ENCODE assay signal across 12 cellular contexts in the genomic region with DNA sequence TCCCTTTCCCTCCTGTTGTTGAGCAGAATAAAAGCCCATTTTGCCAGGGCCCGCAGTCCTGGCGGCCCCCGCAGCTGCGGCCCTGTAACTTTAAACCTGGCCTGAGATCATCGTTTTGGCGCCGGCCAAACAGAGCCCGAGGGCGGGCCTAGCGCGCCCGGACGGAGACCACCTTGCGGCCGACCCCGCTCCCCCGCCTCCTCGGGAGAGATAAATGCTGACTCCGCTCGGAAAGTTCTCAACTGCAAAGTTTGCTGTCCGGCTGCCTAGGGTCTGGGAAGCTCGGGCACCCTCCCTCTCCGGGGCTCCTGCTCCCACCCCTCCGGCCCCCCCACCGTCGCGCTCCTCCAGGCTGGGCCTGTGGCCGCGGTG. TPM values are rescaled to one million over a fixed set of nuclear protein-coding genes. Genes with fewer than 3 reads are reported as not detected.
DNase-seq lines count a peak whose midpoint lies in the region; ATAC-seq, FAIRE-seq and TF ChIP-seq lines count a peak whose summit lies in the region.
"Had no signal": no experiment of that assay in that cellular context is flagged by ENCODE, and none has a peak within 500 bp of the region (broad histone marks: within the 10 kb centered on the region; RNA-seq: fewer than 3 reads in every experiment).

A gene with protein sequence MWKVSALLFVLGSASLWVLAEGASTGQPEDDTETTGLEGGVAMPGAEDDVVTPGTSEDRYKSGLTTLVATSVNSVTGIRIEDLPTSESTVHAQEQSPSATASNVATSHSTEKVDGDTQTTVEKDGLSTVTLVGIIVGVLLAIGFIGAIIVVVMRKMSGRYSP (plus strand): TSS at position 241 of the 372 bp plus-strand sequence. CDS start 202 bp downstream, outside the sequence.

- H3K9ac ChIP-seq in trophoblast cell (ENCODE audit: low read length) (peak within 1 kb of the TSS; percentile 39), HepG2 (ENCODE audit: insufficient read depth, low read depth, low read length) (no peak within 1 kb of the TSS)

- no peak for TF ChIP-seq RAD21 in HepG2 (CRISPR knock-in tag; IDR thresholded peaks at IDR 0.05)

- peak within 1 kb of the TSS; percentile 76 for H3K27ac Mint-ChIP-seq in Caco-2 (ENCODE audit: unreplicated experiment)
- no peak within 1 kb of the TSS for H3K27ac Mint-ChIP-seq in activated CD4-positive, alpha-beta T cell treated with anti-CD3 and anti-CD28 coated beads for 36 hours
- H3K27ac Mint-ChIP-seq: activated T-cell treated with anti-CD3 and anti-CD28 coated beads, Interleukin-2, amount 50 U/mL, for 72 hours; memory B cell; stimulated activated naive CD8-positive, alpha-beta T cell treated with anti-CD3 and anti-CD28 coated beads, Interleukin-15, amount 100 ng/mL, for 72 hours had no signal

- no peaks in the 10 kb centered on the region for H3K27me3 ChIP-seq in Caco-2 (replicated peaks; ENCODE audit: control insufficient read depth, insufficient read depth, low read length)
- H3K27me3 ChIP-seq in breast epithelium: peaks cover 0 to 27% of the 10 kb centered on the region in 2 donors
- H3K27me3 ChIP-seq in right cardiac atrium (ENCODE audit: control insufficient read depth, insufficient read depth): no peaks in the 10 kb centered on the region
- no peaks in the 10 kb centered on the region for H3K27me3 ChIP-seq in trophoblast cell (ENCODE audit: insufficient read depth, low read length)
- H3K27me3 ChIP-seq in HepG2 (ENCODE audit: control insufficient read depth in 1 of 2, insufficient read depth in 2 of 2, low read length in 2 of 2): peaks cover 3 to 80% of the 10 kb centered on the region in 2 experiments; a peak in 3 of 5 replicates
- H3K27me3 ChIP-seq: BE2C had no signal

- H4K91ac ChIP-seq in trophoblast cell (ENCODE audit: low read depth, low read length): peak within 1 kb of the TSS; percentile 56

- BruUV-seq in Caco-2 (replicated peaks; lab: Mats Ljungman, UMichigan): no TSS peak
- BruUV-seq in HepG2 (replicated peaks; lab: Mats Ljungman, UMichigan): no TSS peak

- no peaks in the 10 kb centered on the region for H3K36me3 Mint-ChIP-seq in Caco-2 (ENCODE audit: insufficient read depth, unreplicated experiment)
- no peaks in the 10 kb centered on the region for H3K36me3 Mint-ChIP-seq in activated CD4-positive, alpha-beta T cell treated with anti-CD3 and anti-CD28 coated beads for 36 hours (ENCODE audit: low read depth)
- H3K36me3 Mint-ChIP-seq: memory B cell had no signal

- peaks cover 7% of the 10 kb centered on the region for H3K79me2 ChIP-seq in trophoblast cell (ENCODE audit: control insufficient read depth, insufficient read depth, low read length, poor library complexity)
- no peaks in the 10 kb centered on the region for H3K79me2 ChIP-seq in HepG2 (ENCODE audit: insufficient read depth, low read length)

- H3K4me2 ChIP-seq in trophoblast cell (ENCODE audit: low read length) (peak within 1 kb of the TSS; percentile 81), HepG2 (ENCODE audit: low read depth, low read length) (no peak within 1 kb of the TSS)

- peak within 1 kb of the TSS; percentile 42 for H2BK12ac ChIP-seq in trophoblast cell (ENCODE audit: low read length)

- FAIRE-seq in HepG2 (lab: Jason Lieb, UNC): no peak

- peak within 1 kb of the TSS; percentile 28 for H2AFZ ChIP-seq in trophoblast cell (ENCODE audit: insufficient read depth, low read length, poor library complexity)
- no peak within 1 kb of the TSS for H2AFZ ChIP-seq in HepG2 (ENCODE audit: low read length)

- H2BK120ac ChIP-seq in trophoblast cell (ENCODE audit: insufficient read depth, low read length, poor library complexity): peak within 1 kb of the TSS; percentile 49

- peak within 1 kb of the TSS; percentile 5 for H3K18ac ChIP-seq in trophoblast cell (ENCODE audit: low read length)

- H3K4me3 ChIP-seq in Caco-2 (ENCODE audit: low read depth, low read length): no peak within 1 kb of the TSS
- H3K4me3 ChIP-seq in breast epithelium: peak within 1 kb of the TSS; percentile 55 to 80 (median 62)
- peak within 1 kb of the TSS; percentile 44 for H3K4me3 ChIP-seq in right cardiac atrium (ENCODE audit: low read length)
- peak within 1 kb of the TSS; percentile 77 for H3K4me3 ChIP-seq in trophoblast cell (ENCODE audit: low read depth, low read length)
- no peak within 1 kb of the TSS for H3K4me3 ChIP-seq in HepG2 (replicated peaks in 1 of 3; ENCODE audit: insufficient read depth in 1 of 3, low read depth in 2 of 3, low read length in 3 of 3)

- TF ChIP-seq EP300 in HepG2 (IDR thresholded peaks at IDR 0.05; ENCODE audit: low read depth in 2 of 2, low read length in 2 of 2): no peak
- TF ChIP-seq EP300 in HepG2 (CRISPR knock-in tag; IDR thresholded peaks at IDR 0.05; ENCODE audit: borderline replicate concordance): no peak

- peaks cover 13% of the 10 kb centered on the region for H3K4me1 ChIP-seq in Caco-2
- H3K4me1 ChIP-seq in breast epithelium: no peaks in the 10 kb centered on the region
- H3K4me1 ChIP-seq in right cardiac atrium (ENCODE audit: control insufficient read depth, insufficient read depth, low read length): no peaks in the 10 kb centered on the region
- H3K4me1 ChIP-seq in trophoblast cell (ENCODE audit: control insufficient read depth in 1 of 2, insufficient read depth in 2 of 2, low read length in 2 of 2): peaks cover 14 to 17% of the 10 kb centered on the region in 2 experiments
- no peaks in the 10 kb centered on the region for H3K4me1 ChIP-seq in HepG2 (ENCODE audit: insufficient read depth, low read length)
- H3K4me1 ChIP-seq: BE2C had no signal

- H3K9me3 Mint-ChIP-seq in Caco-2 (ENCODE audit: unreplicated experiment): no peaks in the 10 kb centered on the region
- no peaks in the 10 kb centered on the region for H3K9me3 Mint-ChIP-seq in activated CD4-positive, alpha-beta T cell treated with anti-CD3 and anti-CD28 coated beads for 36 hours (ENCODE audit: low read depth)
- H3K9me3 Mint-ChIP-seq: activated T-cell treated with anti-CD3 and anti-CD28 coated beads, Interleukin-2, amount 50 U/mL, for 72 hours; memory B cell; stimulated activated naive CD8-positive, alpha-beta T cell treated with anti-CD3 and anti-CD28 coated beads, Interleukin-15, amount 100 ng/mL, for 72 hours had no signal

- peaks cover 13% of the 10 kb centered on the region for H3K79me1 ChIP-seq in trophoblast cell (ENCODE audit: low read length)

- peak within 1 kb of the TSS; percentile 49 for H3K4ac ChIP-seq in trophoblast cell (ENCODE audit: low read depth, low read length)

- H3K36me3 ChIP-seq in Caco-2 (ENCODE audit: control insufficient read depth, insufficient read depth, low read length): no peaks in the 10 kb centered on the region
- no peaks in the 10 kb centered on the region for H3K36me3 ChIP-seq in breast epithelium
- no peaks in the 10 kb centered on the region for H3K36me3 ChIP-seq in trophoblast cell (ENCODE audit: control insufficient read depth in 1 of 2, insufficient read depth in 2 of 2, low read length in 2 of 2)
- H3K36me3 ChIP-seq in HepG2 (replicated peaks in 1 of 2; ENCODE audit: control insufficient read depth in 1 of 2, insufficient read depth in 2 of 2, low read length in 2 of 2): no peaks in the 10 kb centered on the region
- H3K36me3 ChIP-seq: BE2C had no signal

- POLR2A ChIA-PET in Caco-2 (lab: Charles Lee): no interaction called here
- POLR2A ChIA-PET in activated CD4-positive, alpha-beta T cell treated with anti-CD3 and anti-CD28 coated beads for 36 hours (lab: Charles Lee): no interaction called here
- POLR2A ChIA-PET in HepG2 (lab: Yijun Ruan, JAX): no interaction called here

- peak within 1 kb of the TSS; percentile 90 to 97 for H3K27ac ChIP-seq in breast epithelium
- H3K27ac ChIP-seq in right cardiac atrium (ENCODE audit: low read length): no peak within 1 kb of the TSS
- H3K27ac ChIP-seq in trophoblast cell (ENCODE audit: low read depth, low read length): no peak within 1 kb of the TSS
- H3K27ac ChIP-seq in HepG2 (ENCODE audit: extremely low read length, insufficient read depth, low read length): no peak within 1 kb of the TSS

- H2BK5ac ChIP-seq in trophoblast cell (ENCODE audit: low read depth, low read length, poor library complexity): peak within 1 kb of the TSS; percentile 27

- H3K4me3 Mint-ChIP-seq in Caco-2 (ENCODE audit: unreplicated experiment): no peak within 1 kb of the TSS
- H3K4me3 Mint-ChIP-seq in activated CD4-positive, alpha-beta T cell treated with anti-CD3 and anti-CD28 coated beads for 36 hours: no peak within 1 kb of the TSS
- H3K4me3 Mint-ChIP-seq: activated T-cell treated with anti-CD3 and anti-CD28 coated beads, Interleukin-2, amount 50 U/mL, for 72 hours; memory B cell; stimulated activated naive CD8-positive, alpha-beta T cell treated with anti-CD3 and anti-CD28 coated beads, Interleukin-15, amount 100 ng/mL, for 72 hours had no signal

- CTCF ChIA-PET in Caco-2 (lab: Charles Lee) (no interaction called here), HepG2 (lab: Yijun Ruan, JAX; ENCODE audit: low intra/inter-chr PET ratio, low total read pairs) (no interaction called here)
- CTCF ChIA-PET in activated CD4-positive, alpha-beta T cell treated with anti-CD3 and anti-CD28 coated beads for 36 hours (lab: Charles Lee): no interaction called here

- H2AK5ac ChIP-seq in trophoblast cell (ENCODE audit: low read length): no peak within 1 kb of the TSS

- DNase-seq in Caco-2 (no peak), breast epithelium (ENCODE audit: low spot score in 2 of 2) (peak in 1 of 2 donors; percentile 65), right cardiac atrium (peak; percentile 37 to 69 (median 63)), trophoblast cell (no peak), HepG2 (ENCODE audit: low spot score) (no peak)
- no peak for DNase-seq in activated CD4-positive, alpha-beta T cell treated with anti-CD3 and anti-CD28 coated beads for 36 hours
- no peak for DNase-seq in stimulated activated CD4-positive, alpha-beta T cell treated with anti-CD3 and anti-CD28 coated beads, Interleukin-1b, Interleukin-23, amount 100 ng/mL, for 48 hours
- DNase-seq: activated T-cell treated with anti-CD3 and anti-CD28 coated beads, Interleukin-2, amount 50 U/mL, for 72 hours; BE2C; stimulated activated naive CD8-positive, alpha-beta T cell treated with anti-CD3 and anti-CD28 coated beads, Interleukin-15, amount 100 ng/mL, for 72 hours had no signal

- intact Hi-C loops in Caco-2 (cut with micrococcal nuclease; ENCODE audit: unreplicated experiment): no loop called here
- intact Hi-C loops in breast epithelium (cut with DNase I; ENCODE audit: low total_unique reads): loop anchor here (5.0 kb wide), 1 partner anchor 1954 kb away; no protein-coding TSS in a partner anchor
- intact Hi-C loops in right cardiac atrium (cut with DNase I): no loop called here
- intact Hi-C loops in activated CD4-positive, alpha-beta T cell treated with anti-CD3 and anti-CD28 coated beads for 36 hours (cut with DNase I, micrococcal nuclease): no loop called here
- intact Hi-C loops in HepG2 (cut with micrococcal nuclease; ENCODE audit: unreplicated experiment): no loop called here

- peaks cover 7% of the 10 kb centered on the region for H3K4me1 Mint-ChIP-seq in Caco-2 (ENCODE audit: low read depth, unreplicated experiment)
- no peaks in the 10 kb centered on the region for H3K4me1 Mint-ChIP-seq in activated CD4-positive, alpha-beta T cell treated with anti-CD3 and anti-CD28 coated beads for 36 hours
- H3K4me1 Mint-ChIP-seq: memory B cell; stimulated activated naive CD8-positive, alpha-beta T cell treated with anti-CD3 and anti-CD28 coated beads, Interleukin-15, amount 100 ng/mL, for 72 hours had no signal

- peak within 1 kb of the TSS; percentile 74 for H4K12ac ChIP-seq in trophoblast cell (ENCODE audit: low read depth, low read length)

- H3K9me3 ChIP-seq in Caco-2: no peaks in the 10 kb centered on the region
- H3K9me3 ChIP-seq in breast epithelium: no peaks in the 10 kb centered on the region
- no peaks in the 10 kb centered on the region for H3K9me3 ChIP-seq in right cardiac atrium (ENCODE audit: control insufficient read depth, low read length)
- H3K9me3 ChIP-seq in trophoblast cell (ENCODE audit: insufficient read depth, low read depth, low read length): no peaks in the 10 kb centered on the region
- no peaks in the 10 kb centered on the region for H3K9me3 ChIP-seq in HepG2 (ENCODE audit: low read length)
- H3K9me3 ChIP-seq: BE2C had no signal

- H3K23ac ChIP-seq in trophoblast cell (ENCODE audit: low read length): no peak within 1 kb of the TSS

- H4K8ac ChIP-seq in trophoblast cell (ENCODE audit: low read depth, low read length): peak within 1 kb of the TSS; percentile 86

- in situ Hi-C loops in HepG2 (cut with HindIII; ENCODE audit: extremely low pct_ligation_motif_present, low pct_unique_long_range_greater_than_20kb): no loop called here

- H3K27me3 Mint-ChIP-seq in Caco-2 (ENCODE audit: insufficient read depth, unreplicated experiment): no peaks in the 10 kb centered on the region
- peaks cover 52% of the 10 kb centered on the region for H3K27me3 Mint-ChIP-seq in activated CD4-positive, alpha-beta T cell treated with anti-CD3 and anti-CD28 coated beads for 36 hours

- TF ChIP-seq CTCF in Caco-2 (IDR thresholded peaks at IDR 0.05; ENCODE audit: insufficient read depth in 1 of 2, low read depth in 1 of 2, low read length in 1 of 2, severe bottlenecking in 1 of 2, unreplicated experiment in 1 of 2) (no peak), breast epithelium (IDR thresholded peaks at IDR 0.05) (no peak), HepG2 (CRISPR knock-in tag; IDR thresholded peaks at IDR 0.05) (no peak)

- peak; percentile 54 to 62 for ATAC-seq in right cardiac atrium
- no peak for ATAC-seq in activated CD4-positive, alpha-beta T cell treated with anti-CD3 and anti-CD28 coated beads for 36 hours
- no peak for ATAC-seq in HG02840 (IDR thresholded peaks at IDR 0.05; ENCODE audit: low FRiP score, unreplicated experiment)
- no peak for ATAC-seq in HepG2
- ATAC-seq: activated T-cell treated with anti-CD3 and anti-CD28 coated beads, Interleukin-2, amount 50 U/mL, for 72 hours; stimulated activated naive CD8-positive, alpha-beta T cell treated with anti-CD3 and anti-CD28 coated beads, Interleukin-15, amount 100 ng/mL, for 72 hours had no signal

- TF ChIP-seq POLR2A in breast epithelium (IDR thresholded peaks at IDR 0.05) (no peak), HepG2 (IDR thresholded peaks at IDR 0.05; ENCODE audit: insufficient read depth in 1 of 2, low read depth in 2 of 2, low read length in 2 of 2) (no peak)

- 2% methylated on average over 29 of the region's 29 CpGs for WGBS in right cardiac atrium
- WGBS in trophoblast cell (ENCODE audit: extremely low coverage, insufficient coverage, insufficient read length): no CpG with 5 or more reads among the region's 29 CpGs
- WGBS in HepG2 (ENCODE audit: low lambda C conversion rate): 12% methylated on average over 14 of the region's 29 CpGs

- H3K14ac ChIP-seq in trophoblast cell (ENCODE audit: low read length): peak within 1 kb of the TSS; percentile 23

- 0 out of 2 replicates have a peak, but pooled peaks cover 4% of the 10 kb centered on the region for H4K20me1 ChIP-seq in HepG2 (ENCODE audit: insufficient read depth, low read length)

RNA-seq across cellular contexts. Expression of the gene that starts here (rescaled TPM):
- total RNA-seq in Caco-2 (2022): 0.49 TPM in 1 of 2 replicates, not detected in the other
- 10 to 100 TPM; 18.1 to 38.8 (median 29.2) TPM for total RNA-seq in breast epithelium
- total RNA-seq in right cardiac atrium: 10 to 100 TPM; 12.6 to 24.1 (median 16.7) TPM
- 11.7 TPM for polyA plus RNA-seq in right cardiac atrium
- polyA plus RNA-seq in trophoblast cell (2013): 36.0 and 37.3 TPM in 2 replicates
- not detected for total RNA-seq in activated CD4-positive, alpha-beta T cell treated with anti-CD3 and anti-CD28 coated beads for 36 hours
- total RNA-seq in HepG2 (2016; rRNA removed; fragmentation: Illumina TruSeq; extraction: Trizol): not detected in 2 replicates
- not detected in 2 replicates for total RNA-seq in HepG2 (2016; cell fraction: cytosol; rRNA removed; fragmentation: Illumina TruSeq; extraction: Trizol; ENCODE audit: low read depth)
- total RNA-seq in HepG2 (2016; cell fraction: insoluble cytoplasmic fraction; rRNA removed; fragmentation: Illumina TruSeq; extraction: Trizol): not detected in 2 replicates
- total RNA-seq in HepG2 (2016; cell fraction: membrane; rRNA removed; fragmentation: Illumina TruSeq; extraction: Trizol): not detected in 2 replicates
- not detected in 2 replicates for total RNA-seq in HepG2 (2016; cell fraction: nucleus; rRNA removed; fragmentation: Illumina TruSeq; extraction: Trizol)
- not detected in 2 replicates for polyA plus RNA-seq in HepG2 (2011; rRNA removed)
- not detected in 2 replicates for polyA plus RNA-seq in HepG2 (2011; cell fraction: cytosol; rRNA removed)
- not detected in 2 replicates for polyA plus RNA-seq in HepG2 (2011; cell fraction: nucleus; rRNA removed)
- polyA plus RNA-seq in HepG2 (2012): not detected in 2 replicates
- polyA plus RNA-seq in HepG2 (2016; cell fraction: cytosol; fragmentation: Illumina TruSeq; extraction: Trizol; ENCODE audit: low read depth): not detected in 2 replicates
- polyA plus RNA-seq in HepG2 (2016; cell fraction: insoluble cytoplasmic fraction; fragmentation: Illumina TruSeq; extraction: Trizol; ENCODE audit: low read depth): not detected in 2 replicates
- polyA plus RNA-seq in HepG2 (2016; cell fraction: membrane; fragmentation: Illumina TruSeq; extraction: Trizol; ENCODE audit: low read depth): not detected in 2 replicates
- not detected in 2 replicates for polyA plus RNA-seq in HepG2 (2016; cell fraction: nucleus; fragmentation: Illumina TruSeq; extraction: Trizol; ENCODE audit: insufficient read depth, low read depth)
- polyA minus RNA-seq in HepG2 (2011; rRNA and poly(A)+ RNA removed; ENCODE audit: low replicate concordance): not detected in 2 replicates
- not detected in 2 replicates for polyA minus RNA-seq in HepG2 (2011; cell fraction: cytosol; rRNA and poly(A)+ RNA removed)
- not detected in 2 replicates for polyA minus RNA-seq in HepG2 (2011; cell fraction: nucleus; rRNA and poly(A)+ RNA removed)
- total RNA-seq: activated T-cell treated with anti-CD3 and anti-CD28 coated beads, Interleukin-2, amount 50 U/mL, for 72 hours had no signal

Comparison
In these comparisons a context has a peak if more than half of its experiments do, and no peak if none do; other contexts are left out.
1. RNA of the gene that starts here (polyA plus RNA-seq): 11.7 TPM in right cardiac atrium (single experiment); not detected in HepG2; every median in the first group is over 10 times any median in the second.
2. DNase-seq: peak in right cardiac atrium (3 of 3); none in Caco-2 (0 of 2), trophoblast cell (0 of 2), activated CD4-positive, alpha-beta T cell treated with anti-CD3 and anti-CD28 coated beads for 36 hours (single experiment), stimulated activated CD4-positive, alpha-beta T cell treated with anti-CD3 and anti-CD28 coated beads, Interleukin-1b, Interleukin-23, amount 100 ng/mL, for 48 hours (single experiment) and HepG2 (single experiment).
3. H3K4me3 ChIP-seq: peak in breast epithelium (3 of 3), right cardiac atrium (single experiment) and trophoblast cell (single experiment); none in Caco-2 (single experiment) and HepG2 (0 of 3).
4. H3K27ac ChIP-seq: peak in breast epithelium (2 of 2); none in right cardiac atrium (single experiment), trophoblast cell (single experiment) and HepG2 (single experiment).
5. ATAC-seq: peak in right cardiac atrium (2 of 2); none in activated CD4-positive, alpha-beta T cell treated with anti-CD3 and anti-CD28 coated beads for 36 hours (single experiment), HG02840 (single experiment) and HepG2 (single experiment).